In the genomic region with DNA sequence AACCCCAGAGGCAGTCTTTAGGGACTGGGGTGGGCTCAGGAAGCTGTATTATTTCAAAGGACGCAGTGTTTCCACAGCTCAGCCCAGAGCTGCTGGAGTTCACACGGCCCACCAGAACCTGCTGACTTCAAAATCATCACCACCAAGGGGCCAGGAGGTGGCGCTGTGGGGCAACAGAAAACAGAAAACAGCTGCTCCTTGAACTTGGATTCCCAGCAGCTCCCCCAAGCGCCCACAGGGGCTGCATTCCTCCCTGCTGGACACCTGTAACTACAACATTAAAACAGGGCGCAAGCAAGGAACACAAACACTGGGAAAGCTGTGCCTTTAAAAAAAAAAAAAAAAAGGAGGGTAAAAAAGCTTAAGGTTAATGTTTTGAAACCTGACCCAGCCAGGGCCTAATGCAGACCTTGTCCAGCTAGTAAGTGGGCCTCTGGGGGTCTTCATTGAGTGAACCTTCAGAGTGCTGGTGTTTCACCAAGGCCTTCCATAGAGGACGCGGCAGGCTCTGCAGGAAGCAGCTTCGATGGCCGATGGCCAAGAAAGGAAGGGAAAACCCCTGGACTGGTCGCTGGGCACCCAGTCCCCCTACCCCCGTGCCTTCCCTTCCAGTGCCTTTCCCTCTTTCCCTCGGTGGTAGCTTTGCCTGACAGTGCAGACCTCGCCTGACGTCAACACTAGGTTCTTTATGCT, we compare ENCODE assay signal across 8 cellular contexts. TPM values are rescaled to one million over a fixed set of nuclear protein-coding genes. Genes with fewer than 3 reads are reported as not detected.
DNase-seq lines count a peak whose midpoint lies in the region; ATAC-seq and TF ChIP-seq lines count a peak whose summit lies in the region.

No MANE protein-coding gene starts in this region.

- no peaks in the 10 kb centered on the region for H3K36me3 ChIP-seq in adrenal gland (replicated peaks in 1 of 2)
- H3K36me3 ChIP-seq in left ventricle myocardium inferior, result peaks cover 4% of the 10 kb centered on the region
- H3K36me3 ChIP-seq in aorta (ENCODE audit: control insufficient read depth in 1 of 2, insufficient read depth in 2 of 2, low read length in 1 of 2), result no peaks in the 10 kb centered on the region

- peaks cover 4 to 19% of the 10 kb centered on the region in 2 donors for H3K27me3 Mint-ChIP-seq in T-cell

- H3K9me3 Mint-ChIP-seq in T-cell, result no peaks in the 10 kb centered on the region

- peaks cover 5 to 13% of the 10 kb centered on the region in 2 donors for H3K4me1 ChIP-seq in adrenal gland (replicated peaks in 1 of 2)
- peaks cover 80% of the 10 kb centered on the region for H3K4me1 ChIP-seq in left ventricle myocardium inferior
- H3K4me1 ChIP-seq in aorta (ENCODE audit: control insufficient read depth in 1 of 2, insufficient read depth in 2 of 2, low read length in 2 of 2), result no peaks in the 10 kb centered on the region

- TF ChIP-seq CTCF in adrenal gland (IDR thresholded peaks at IDR 0.05) (peak; percentile 85 to 96 (median 92)), left ventricle myocardium inferior (IDR thresholded peaks at IDR 0.05; ENCODE audit: borderline replicate concordance) (peak; percentile 89)

- no peak overlapping the region for H3K4me3 ChIP-seq in adrenal gland
- no peak overlapping the region for H3K4me3 ChIP-seq in left ventricle myocardium inferior
- no peak overlapping the region for H3K4me3 ChIP-seq in aorta (ENCODE audit: low read length in 2 of 2)

- intact Hi-C loops in adrenal gland (cut with DNase I) (loop anchor here (2.0 to 10.0 kb wide), 3 partner anchors 59 to 232 kb away; no protein-coding TSS in a partner anchor), left ventricle myocardium inferior (cut with micrococcal nuclease) (loop anchor here (5.0 kb wide), 1 partner anchor 59 kb away; no protein-coding TSS in a partner anchor), aorta (cut with DNase I) (loop anchor here (2.0 to 5.0 kb wide), 3 partner anchors 58 to 234 kb away; no protein-coding TSS in a partner anchor)

- H3K9me3 ChIP-seq in adrenal gland (replicated peaks in 1 of 3) (no peaks in the 10 kb centered on the region), left ventricle myocardium inferior (replicated peaks) (no peaks in the 10 kb centered on the region), aorta (ENCODE audit: control insufficient read depth, low read length) (no peaks in the 10 kb centered on the region)

- no peak overlapping the region for H3K27ac Mint-ChIP-seq in T-cell

- DNase-seq in AG20443 (ENCODE audit: low spot score) (peak; percentile 94), NCI-H1694 (lab: John Stamatoyannopoulos, UW) (peak; percentile 77), T-cell (peak; percentile 50 to 79 (median 70)), adrenal gland (peak; percentile 80 to 95 (median 87)), left ventricle myocardium inferior (peak; percentile 89), putamen (ENCODE audit: low spot score) (peak; percentile 72), aorta (peak; percentile 87 to 95)

- no peak overlapping the region for H3K4me3 Mint-ChIP-seq in T-cell

- H3K27me3 ChIP-seq in adrenal gland (no peaks in the 10 kb centered on the region), left ventricle myocardium inferior (ENCODE audit: low read depth) (no peaks in the 10 kb centered on the region), aorta (ENCODE audit: control insufficient read depth in 1 of 2, insufficient read depth in 2 of 2, low read length in 1 of 2) (no peaks in the 10 kb centered on the region)

- no peaks in the 10 kb centered on the region for H3K4me1 Mint-ChIP-seq in T-cell

- CTCF ChIA-PET in T-cell (lab: Charles Lee), result interaction anchor here (0.5 to 2.8 kb wide), 21 partner anchors 8 to 1995 kb away, joined by 3 to 46 read pairs (median 4); no protein-coding TSS in a partner anchor

- no peak for TF ChIP-seq POLR2A in adrenal gland (IDR thresholded peaks at IDR 0.05)

- no peak overlapping the region for H3K27ac ChIP-seq in adrenal gland
- peak overlapping the region; percentile 92 for H3K27ac ChIP-seq in left ventricle myocardium inferior (replicated peaks)
- no peak overlapping the region for H3K27ac ChIP-seq in aorta (ENCODE audit: low read depth in 1 of 2, low read length in 2 of 2)

- H3K36me3 Mint-ChIP-seq in T-cell, result no peaks in the 10 kb centered on the region

- ATAC-seq in GM21447 (IDR thresholded peaks at IDR 0.05; ENCODE audit: unreplicated experiment), result peak; percentile 65
- ATAC-seq in T-cell (replicated peaks in 1 of 4), result peak; percentile 63 to 71 (median 71)
- peak; percentile 75 for ATAC-seq in aorta (ENCODE audit: low FRiP score)

- POLR2A ChIA-PET in T-cell (lab: Charles Lee), result interaction anchor here in 1 of 2 donors (1.1 kb wide), 1 partner anchor 10 kb away, joined by 4 read pairs; no protein-coding TSS in a partner anchor

- 29 to 41% (median 33%) methylated on average over 11 to 14 of the region's 14 CpGs for WGBS in adrenal gland, 4 donors
- WGBS in aorta, 2 donors, result 33 to 36% methylated on average over 14 of the region's 14 CpGs

RNA-seq across cellular contexts. Expression of gene MLPH, which starts 25.9 kb away (rescaled TPM):
- total RNA-seq in T-cell, result 1 to 10 TPM in 1 of 5 donors, under 1 TPM in 2, not detected in 2; 0.55 to 1.4 (median 0.72) TPM
- total RNA-seq in adrenal gland, result 1 to 10 TPM in 3 of 8 donors, under 1 TPM in 4, not detected in 1; 0.12 to 1.9 (median 0.84) TPM
- 1 to 10 TPM in 2 of 3 donors, under 1 TPM in 1; 0.57 to 3.6 (median 3.0) TPM for polyA plus RNA-seq in adrenal gland
- 73.5 TPM for total RNA-seq in left ventricle myocardium inferior
- total RNA-seq in aorta, result 10 to 100 TPM in 1 of 2 donors, 1 to 10 TPM in 1; 3.4 to 10.1 TPM
- 1 to 10 TPM; 2.3 to 4.5 TPM for polyA plus RNA-seq in aorta

RNA-seq across cellular contexts. Expression of gene PRLH, which starts 53.5 kb away (rescaled TPM):
- total RNA-seq in T-cell, result not detected
- not detected for total RNA-seq in adrenal gland
- polyA plus RNA-seq in adrenal gland, result not detected
- not detected for total RNA-seq in left ventricle myocardium inferior
- not detected for total RNA-seq in aorta
- not detected for polyA plus RNA-seq in aorta
